In genomic region chr18:58064406-58064998, GRCh38 we compare ENCODE assay signal across 24 cellular contexts. TPM values are rescaled to one million over a fixed set of nuclear protein-coding genes. Genes with fewer than 3 reads are reported as not detected.
DNase-seq lines count a peak whose midpoint lies in the region; ATAC-seq and TF ChIP-seq lines count a peak whose summit lies in the region.
"Had no signal": no experiment of that assay in that cellular context is flagged by ENCODE, and none has a peak within 500 bp of the region (broad histone marks: within the 10 kb centered on the region; RNA-seq: fewer than 3 reads in every experiment).

No MANE protein-coding gene starts in this region.

- no peak for TF ChIP-seq CTCF in BE2C (IDR thresholded peaks at IDR 0.05; ENCODE audit: low read depth, low read length)

- ATAC-seq in GM18868 (IDR thresholded peaks at IDR 0.05; ENCODE audit: unreplicated experiment) (peak; percentile 49), GM19351 (IDR thresholded peaks at IDR 0.05; ENCODE audit: unreplicated experiment) (no peak)
- ATAC-seq in activated T-cell treated with anti-CD3 and anti-CD28 coated beads, Interleukin-2, amount 50 U/mL, for 4 hours: no peak
- ATAC-seq: psoas muscle; stimulated activated naive CD8-positive, alpha-beta T cell treated with anti-CD3 and anti-CD28 coated beads, Interleukin-15, Interleukin-2, amounts not matched to agents 100 U/mL and 50 U/mL, for 24 hours had no signal

- no peaks in the 10 kb centered on the region for H3K4me1 Mint-ChIP-seq in activated T-cell treated with anti-CD3 and anti-CD28 coated beads, Interleukin-2, amount 50 U/mL, for 4 hours (ENCODE audit: low read depth)
- H3K4me1 Mint-ChIP-seq: activated naive CD8-positive, alpha-beta T cell treated with anti-CD3 and anti-CD28 coated beads for 36 hours had no signal

- H3K4me1 ChIP-seq in BE2C: no peaks in the 10 kb centered on the region
- H3K4me1 ChIP-seq: lower lobe of right lung, psoas muscle had no signal

- H3K27me3 ChIP-seq in BE2C: no peaks in the 10 kb centered on the region

- H3K27me3 Mint-ChIP-seq in activated T-cell treated with anti-CD3 and anti-CD28 coated beads, Interleukin-2, amount 50 U/mL, for 4 hours (ENCODE audit: low read depth): no peaks in the 10 kb centered on the region

- DNase-seq in DMS153 (lab: John Stamatoyannopoulos, UW) (peak; percentile 24), DMS153 treated with DMSO at 0.1 percent for 48 hours (lab: John Stamatoyannopoulos, UW; ENCODE audit: unreplicated experiment) (no peak), NCI-H526 treated with DMSO at 0.1 percent for 48 hours (lab: John Stamatoyannopoulos, UW) (peak; percentile 97), germinal center (ENCODE audit: low spot score) (peak; percentile 14), BE2C (no peak)
- DNase-seq in activated T-cell treated with anti-CD3 and anti-CD28 coated beads, Interleukin-2, amount 50 U/mL, for 4 hours: no peak
- DNase-seq: 8988T; activated CD4-positive, alpha-beta T cell treated with anti-CD3 and anti-CD28 coated beads for 48 hours; activated naive CD8-positive, alpha-beta T cell treated with anti-CD3 and anti-CD28 coated beads for 36 hours; foreskin fibroblast; hippocampal formation; islet precursor cell; lower lobe of right lung; MM.1S; NCI-H187; NCI-H446; psoas muscle; SHP77; stimulated activated CD4-positive, alpha-beta T cell treated with anti-CD3 and anti-CD28 coated beads, Interleukin-2, amount 100 ng/mL, for 24 hours; stimulated activated naive CD8-positive, alpha-beta T cell treated with anti-CD3 and anti-CD28 coated beads, Interleukin-15, Interleukin-2, amounts not matched to agents 100 U/mL and 50 U/mL, for 24 hours; trophoblast cell had no signal

- H3K9me3 Mint-ChIP-seq in activated T-cell treated with anti-CD3 and anti-CD28 coated beads, Interleukin-2, amount 50 U/mL, for 4 hours: no peaks in the 10 kb centered on the region
- H3K9me3 Mint-ChIP-seq: activated naive CD8-positive, alpha-beta T cell treated with anti-CD3 and anti-CD28 coated beads for 36 hours; activated T-helper 1 cell treated with anti-CD3 and anti-CD28 coated beads, Interleukin-12 subunit alpha, Interleukin-12 subunit beta, Interleukin-2, Interleukin-4 antibody, amounts not matched to agents 30 ng/mL and 10 ng/mL and 1 ng/mL, durations not matched to agents 14 hours and 24 hours and 36 hours had no signal

- no peak overlapping the region for H3K4me3 ChIP-seq in BE2C (ENCODE audit: low read depth, low read length)
- H3K4me3 ChIP-seq: lower lobe of right lung, psoas muscle had no signal

- H3K36me3 ChIP-seq in BE2C: no peaks in the 10 kb centered on the region
- H3K36me3 ChIP-seq: lower lobe of right lung had no signal

- no peaks in the 10 kb centered on the region for H3K9me3 ChIP-seq in BE2C
- H3K9me3 ChIP-seq: lower lobe of right lung, psoas muscle had no signal

- H3K36me3 Mint-ChIP-seq in activated T-cell treated with anti-CD3 and anti-CD28 coated beads, Interleukin-2, amount 50 U/mL, for 4 hours (ENCODE audit: insufficient read depth): no peaks in the 10 kb centered on the region
- H3K36me3 Mint-ChIP-seq: activated naive CD8-positive, alpha-beta T cell treated with anti-CD3 and anti-CD28 coated beads for 36 hours had no signal

- H3K4me3 Mint-ChIP-seq in activated T-cell treated with anti-CD3 and anti-CD28 coated beads, Interleukin-2, amount 50 U/mL, for 4 hours: no peak overlapping the region
- H3K4me3 Mint-ChIP-seq: activated naive CD8-positive, alpha-beta T cell treated with anti-CD3 and anti-CD28 coated beads for 36 hours; activated T-helper 1 cell treated with anti-CD3 and anti-CD28 coated beads, Interleukin-12 subunit alpha, Interleukin-12 subunit beta, Interleukin-2, Interleukin-4 antibody, amounts not matched to agents 30 ng/mL and 10 ng/mL and 1 ng/mL, durations not matched to agents 14 hours and 24 hours and 36 hours had no signal

RNA-seq across cellular contexts. Expression of gene NEDD4L, which starts 20.5 kb away (rescaled TPM):
- polyA plus RNA-seq in BE2C (2012; ENCODE audit: insufficient read depth, insufficient read length, low read depth): 7.0 TPM
- 1 to 10 TPM; 2.6 to 4.7 (median 2.9) TPM for total RNA-seq in activated T-cell treated with anti-CD3 and anti-CD28 coated beads, Interleukin-2, amount 50 U/mL, for 4 hours

Comparison
In these comparisons a context has a peak if more than half of its experiments do, and no peak if none do; other contexts are left out.
1. DNase-seq: peak in DMS153 (single experiment), NCI-H526 treated with DMSO at 0.1 percent for 48 hours (single experiment) and germinal center (single experiment); none in DMS153 treated with DMSO at 0.1 percent for 48 hours (single experiment), BE2C (single experiment) and activated T-cell treated with anti-CD3 and anti-CD28 coated beads, Interleukin-2, amount 50 U/mL, for 4 hours (single experiment).